11 cellular contexts compared by ENCODE assay signal in genomic region chr4:675980-676870, GRCh38. TPM values are rescaled to one million over a fixed set of nuclear protein-coding genes. Genes with fewer than 3 reads are reported as not detected.
DNase-seq lines count a peak whose midpoint lies in the region; ATAC-seq and TF ChIP-seq lines count a peak whose summit lies in the region.
"Had no signal": no experiment of that assay in that cellular context is flagged by ENCODE, and none has a peak within 500 bp of the region (broad histone marks: within the 10 kb centered on the region; RNA-seq: fewer than 3 reads in every experiment).

No MANE protein-coding gene starts in this region.

- H3K36me3 ChIP-seq in cardiac muscle cell = peaks cover 16% of the 10 kb centered on the region
- peaks cover 15% of the 10 kb centered on the region for H3K36me3 ChIP-seq in right atrium auricular region

- H3K36me3 Mint-ChIP-seq in activated naive CD8-positive, alpha-beta T cell treated with anti-CD3 and anti-CD28 coated beads, Interleukin-2, amount 50 U/mL, for 24 hours (ENCODE audit: low read depth) = peaks cover 17% of the 10 kb centered on the region
- peaks cover 4% of the 10 kb centered on the region for H3K36me3 Mint-ChIP-seq in type B pancreatic cell

- H3K9me3 ChIP-seq in cardiac muscle cell (ENCODE audit: low read depth) = no peaks in the 10 kb centered on the region
- no peaks in the 10 kb centered on the region for H3K9me3 ChIP-seq in right atrium auricular region

- H3K4me3 Mint-ChIP-seq in activated naive CD8-positive, alpha-beta T cell treated with anti-CD3 and anti-CD28 coated beads, Interleukin-2, amount 50 U/mL, for 24 hours = peak overlapping the region; percentile 89
- H3K4me3 Mint-ChIP-seq in type B pancreatic cell = peak overlapping the region; percentile 91

- H3K27me3 Mint-ChIP-seq in activated naive CD8-positive, alpha-beta T cell treated with anti-CD3 and anti-CD28 coated beads, Interleukin-2, amount 50 U/mL, for 24 hours = no peaks in the 10 kb centered on the region
- no peaks in the 10 kb centered on the region for H3K27me3 Mint-ChIP-seq in type B pancreatic cell

- no peaks in the 10 kb centered on the region for H3K9me3 Mint-ChIP-seq in activated naive CD8-positive, alpha-beta T cell treated with anti-CD3 and anti-CD28 coated beads, Interleukin-2, amount 50 U/mL, for 24 hours
- no peaks in the 10 kb centered on the region for H3K9me3 Mint-ChIP-seq in type B pancreatic cell

- H3K4me1 ChIP-seq in cardiac muscle cell (ENCODE audit: low read depth) (peaks cover 30% of the 10 kb centered on the region), right atrium auricular region (peaks cover 0 to 41% of the 10 kb centered on the region in 2 donors)

- peak; percentile 25 for ATAC-seq in HG02973 (IDR thresholded peaks at IDR 0.05; ENCODE audit: unreplicated experiment)
- ATAC-seq in activated naive CD8-positive, alpha-beta T cell treated with anti-CD3 and anti-CD28 coated beads, Interleukin-2, amount 50 U/mL, for 24 hours = no peak
- ATAC-seq: left lobe of liver had no signal

- peaks cover 31% of the 10 kb centered on the region for H3K4me1 Mint-ChIP-seq in activated naive CD8-positive, alpha-beta T cell treated with anti-CD3 and anti-CD28 coated beads, Interleukin-2, amount 50 U/mL, for 24 hours
- H3K4me1 Mint-ChIP-seq in type B pancreatic cell (ENCODE audit: unreplicated experiment) = peaks cover 5% of the 10 kb centered on the region

- H3K27me3 ChIP-seq in cardiac muscle cell (no peaks in the 10 kb centered on the region), right atrium auricular region (no peaks in the 10 kb centered on the region)

- TF ChIP-seq CTCF in cardiac muscle cell (IDR thresholded peaks at IDR 0.05; ENCODE audit: low read depth, low read length) = no peak
- no peak for TF ChIP-seq CTCF in right atrium auricular region (IDR thresholded peaks at IDR 0.05)
- TF ChIP-seq CTCF in type B pancreatic cell (conservative IDR thresholded peaks at IDR 0.05) = no peak

- no peak overlapping the region for H3K27ac Mint-ChIP-seq in activated naive CD8-positive, alpha-beta T cell treated with anti-CD3 and anti-CD28 coated beads, Interleukin-2, amount 50 U/mL, for 24 hours
- no peak overlapping the region for H3K27ac Mint-ChIP-seq in type B pancreatic cell

- H3K4me3 ChIP-seq in cardiac muscle cell (no peak overlapping the region), right atrium auricular region (no peak overlapping the region)

- DNase-seq in cardiac muscle cell (ENCODE audit: low read depth in 1 of 2, low spot score in 1 of 2) (no peak), right atrium auricular region (ENCODE audit: low spot score) (no peak), type B pancreatic cell (ENCODE audit: extremely low spot score, unreplicated experiment) (no peak), UCSD-AML1 (lab: John Stamatoyannopoulos, UW; ENCODE audit: unreplicated experiment) (no peak), G401 (ENCODE audit: low spot score) (no peak), T-helper 9 cell (no peak)
- no peak for DNase-seq in activated naive CD8-positive, alpha-beta T cell treated with anti-CD3 and anti-CD28 coated beads, Interleukin-2, amount 50 U/mL, for 24 hours
- DNase-seq: activated CD4-positive, alpha-beta T cell treated with anti-CD3 and anti-CD28 coated beads for 4 hours; NCI-H1694 treated with DMSO at 0.1 percent for 48 hours had no signal

- in situ Hi-C loops in G401 (cut with HindIII; ENCODE audit: low sequenced_read_pairs) = no loop called here

- peak overlapping the region; percentile 69 for H3K27ac ChIP-seq in cardiac muscle cell
- no peak overlapping the region for H3K27ac ChIP-seq in right atrium auricular region

RNA-seq across cellular contexts. Expression of gene MYL5, which starts 1.9 kb away (rescaled TPM):
- total RNA-seq in cardiac muscle cell (27.3 and 40.5 TPM in 2 replicates), right atrium auricular region (1 to 10 TPM; 3.2 to 3.6 TPM), type B pancreatic cell (ENCODE audit: low replicate concordance) (20.2 and 21.3 TPM in 2 replicates)
- 33.8 and 42.7 TPM in 2 replicates for polyA plus RNA-seq in cardiac muscle cell
- 4.5 and 7.4 TPM in 2 replicates for total RNA-seq in G401 (2014; rRNA removed; shearing (Covaris generic))

RNA-seq across cellular contexts. Expression of gene ATP5ME, which starts 2.1 kb away (rescaled TPM):
- total RNA-seq in cardiac muscle cell (177 and 254 TPM in 2 replicates), right atrium auricular region (100 to 1,000 TPM in 1 of 2 donors, 10 to 100 TPM in 1; 85.1 to 265 TPM), type B pancreatic cell (ENCODE audit: low replicate concordance) (285 and 363 TPM in 2 replicates)
- polyA plus RNA-seq in cardiac muscle cell = 1,150 and 1,438 TPM in 2 replicates
- total RNA-seq in G401 (2014; rRNA removed; shearing (Covaris generic)) = 245 and 376 TPM in 2 replicates

RNA-seq across cellular contexts. Expression of gene SLC49A3, which starts 12.7 kb away (rescaled TPM):
- total RNA-seq in cardiac muscle cell = 0.42 and 1.9 TPM in 2 replicates
- 0.47 and 2.3 TPM in 2 replicates for polyA plus RNA-seq in cardiac muscle cell
- total RNA-seq in right atrium auricular region = 10 to 100 TPM in 1 of 2 donors, 1 to 10 TPM in 1; 10.0 to 12.0 TPM
- 2.5 and 3.3 TPM in 2 replicates for total RNA-seq in type B pancreatic cell (ENCODE audit: low replicate concordance)
- total RNA-seq in G401 (2014; rRNA removed; shearing (Covaris generic)) = not detected in 2 replicates

RNA-seq across cellular contexts. Expression of gene PCGF3, which starts 29.4 kb away (rescaled TPM):
- total RNA-seq in cardiac muscle cell (59.6 and 118 TPM in 2 replicates), right atrium auricular region (10 to 100 TPM; 17.9 to 22.6 TPM), type B pancreatic cell (ENCODE audit: low replicate concordance) (64.3 and 66.7 TPM in 2 replicates)
- polyA plus RNA-seq in cardiac muscle cell = 28.1 and 32.8 TPM in 2 replicates
- 27.1 and 34.1 TPM in 2 replicates for total RNA-seq in G401 (2014; rRNA removed; shearing (Covaris generic))

RNA-seq across cellular contexts. Expression of gene PDE6B, which starts 50.9 kb away (rescaled TPM):
- total RNA-seq in cardiac muscle cell (34.5 and 43.1 TPM in 2 replicates), right atrium auricular region (1 to 10 TPM; 2.3 to 4.6 TPM), type B pancreatic cell (ENCODE audit: low replicate concordance) (6.7 and 12.2 TPM in 2 replicates)
- polyA plus RNA-seq in cardiac muscle cell = 48.1 and 58.5 TPM in 2 replicates
- 1.0 TPM in 1 of 2 replicates, not detected in the other for total RNA-seq in G401 (2014; rRNA removed; shearing (Covaris generic))
